ENCODE assay signal across 26 cellular contexts in the genomic region with DNA sequence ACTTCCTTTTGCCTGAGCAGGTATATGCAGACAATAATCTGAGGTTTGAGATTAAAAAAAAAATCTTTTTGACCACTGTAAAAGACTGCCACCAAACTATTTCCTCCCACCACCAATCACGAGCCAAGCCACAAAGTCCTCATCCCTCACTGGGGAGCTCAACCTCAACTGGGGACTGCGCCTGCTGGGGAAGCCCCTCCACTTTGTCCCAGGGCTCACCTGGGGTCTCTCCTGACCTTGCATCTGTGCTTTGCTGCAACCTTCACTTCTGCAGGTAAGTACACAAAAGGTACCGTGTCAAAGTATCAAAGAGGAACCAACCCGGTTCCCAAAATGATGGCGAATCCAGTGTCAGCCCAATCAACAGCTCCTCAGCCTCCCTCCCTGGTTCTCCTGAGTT. TPM values are rescaled to one million over a fixed set of nuclear protein-coding genes. Genes with fewer than 3 reads are reported as not detected.
A peak's percentile ranks its signal among the peaks of the same experiment; 100 is the strongest.
DNase-seq lines count a peak whose midpoint lies in the region; ATAC-seq, FAIRE-seq and TF ChIP-seq lines count a peak whose summit lies in the region.
"Had no signal": no experiment of that assay in that cellular context is flagged by ENCODE, and none has a peak within 500 bp of the region (broad histone marks: within the 10 kb centered on the region; RNA-seq: fewer than 3 reads in every experiment).

No MANE protein-coding gene starts in this region.

- H2BK12ac ChIP-seq in H1 (ENCODE audit: low read depth, low read length): no peak overlapping the region

- H3K4me1 ChIP-seq in BLaER1: peaks cover 51% of the 10 kb centered on the region
- peaks cover 0 to 9% (median 6%) of the 10 kb centered on the region in 4 experiments; a peak in 6 of 7 replicates for H3K4me1 ChIP-seq in H1 (replicated peaks in 1 of 4; ENCODE audit: control insufficient read depth in 3 of 4, insufficient read depth in 4 of 4, low read length in 3 of 4)
- no peaks in the 10 kb centered on the region for H3K4me1 ChIP-seq in upper lobe of right lung
- H3K4me1 ChIP-seq in right cardiac atrium (ENCODE audit: control insufficient read depth, insufficient read depth, low read length): no peaks in the 10 kb centered on the region
- H3K4me1 ChIP-seq in osteoblast (ENCODE audit: insufficient read depth, low read length): no peaks in the 10 kb centered on the region
- H3K4me1 ChIP-seq: A549, BE2C, HAP-1 had no signal

- peaks cover 20% of the 10 kb centered on the region for H3K4me1 Mint-ChIP-seq in T-helper 17 cell
- H3K4me1 Mint-ChIP-seq in type B pancreatic cell (ENCODE audit: unreplicated experiment): no peaks in the 10 kb centered on the region

- H3K14ac ChIP-seq in H1 (ENCODE audit: insufficient read length): no peak overlapping the region

- H3K4me3 ChIP-seq in BLaER1 (no peak overlapping the region), H1 (ENCODE audit: extremely low read depth in 1 of 4, insufficient read depth in 2 of 4, low read depth in 3 of 4, low read length in 4 of 4) (no peak overlapping the region), upper lobe of right lung (no peak overlapping the region), right cardiac atrium (ENCODE audit: low read length) (no peak overlapping the region), osteoblast (ENCODE audit: insufficient read depth, low read length) (no peak overlapping the region)
- H3K4me3 ChIP-seq: A549, GM12878, GM23338, HAP-1 had no signal

- H2BK15ac ChIP-seq in H1 (ENCODE audit: low read length): no peak overlapping the region

- TF ChIP-seq EP300 in H1 (IDR thresholded peaks at IDR 0.05; ENCODE audit: borderline replicate concordance in 1 of 2, low read depth in 2 of 2, low read length in 2 of 2): no peak

- H3K27me3 Mint-ChIP-seq in T-helper 17 cell (peaks cover 68% of the 10 kb centered on the region), type B pancreatic cell (peaks cover 36% of the 10 kb centered on the region)
- H3K27me3 Mint-ChIP-seq: CD4-positive, CD25-positive, alpha-beta regulatory T cell had no signal

- CTCF ChIA-PET in H1 (lab: Charles Lee; ENCODE audit: partially characterized antibody): interaction anchor here (0.6 to 2.1 kb wide), 4 partner anchors 15 to 205 kb away, joined by 3 to 6 read pairs (median 4); a partner anchor contains a TSS

- no peak overlapping the region for H4K91ac ChIP-seq in H1 (replicated peaks; ENCODE audit: insufficient read length, low read length)

- TF ChIP-seq POLR2A in H1 (IDR thresholded peaks at IDR 0.05; ENCODE audit: control extremely low read depth in 1 of 2, low read depth in 2 of 2, low read length in 2 of 2): no peak

- no peak overlapping the region for H2BK5ac ChIP-seq in H1 (ENCODE audit: low read depth, low read length)

- no peak overlapping the region for H2BK20ac ChIP-seq in H1 (ENCODE audit: low read length)

- WGBS in H1 (ENCODE audit: extremely low coverage in 1 of 2, insufficient coverage in 1 of 2, insufficient read length in 1 of 2, insufficient replicate concordance in 2 of 2, low coverage in 1 of 2, low lambda C conversion rate in 2 of 2, missing lambda C conversion rate in 1 of 2), 2 experiments: 87% methylated on average over 5 of the region's 5 CpGs; no CpG with 5 or more reads in 1 of the 2 experiments
- 82% methylated on average over 5 of the region's 5 CpGs for WGBS in right cardiac atrium

- TF ChIP-seq RAD21 in H1 (IDR thresholded peaks at IDR 0.05 in 1 of 2, conservative IDR thresholded peaks at IDR 0.05 in 1 of 2; ENCODE audit: low read depth in 2 of 2, low read length in 2 of 2): no peak

- H3K4me2 ChIP-seq in BLaER1 (peak overlapping the region; percentile 79), H1 (ENCODE audit: insufficient read depth in 1 of 2, low read depth in 2 of 2, low read length in 2 of 2) (no peak overlapping the region), osteoblast (ENCODE audit: insufficient read depth, low read length) (no peak overlapping the region)
- H3K4me2 ChIP-seq: A549, GM23338 had no signal

- ATAC-seq in T-helper 17 cell: no peak
- no peak for ATAC-seq in upper lobe of right lung
- ATAC-seq in right cardiac atrium: no peak
- ATAC-seq: A549; CD8-positive, alpha-beta T cell; GM12878; GM23338 had no signal

- H3K9me3 ChIP-seq in BLaER1: peaks cover 25% of the 10 kb centered on the region
- H3K9me3 ChIP-seq in T-helper 17 cell (ENCODE audit: control insufficient read depth, low read length, poor library complexity, severe bottlenecking): no peaks in the 10 kb centered on the region
- H3K9me3 ChIP-seq in H1 (ENCODE audit: insufficient read depth in 2 of 2, low read depth in 1 of 2, low read length in 1 of 2): no peaks in the 10 kb centered on the region
- H3K9me3 ChIP-seq in upper lobe of right lung: no peaks in the 10 kb centered on the region
- no peaks in the 10 kb centered on the region for H3K9me3 ChIP-seq in right cardiac atrium (ENCODE audit: control insufficient read depth, low read length)
- peaks cover 3% of the 10 kb centered on the region for H3K9me3 ChIP-seq in osteoblast (ENCODE audit: low read depth, low read length)
- H3K9me3 ChIP-seq: A549, BE2C, HAP-1 had no signal

- H3K18ac ChIP-seq in H1 (ENCODE audit: extremely low read depth, low read length): no peak overlapping the region

- no peaks in the 10 kb centered on the region for H3K27me3 ChIP-seq in BLaER1
- no peaks in the 10 kb centered on the region for H3K27me3 ChIP-seq in H1 (replicated peaks in 1 of 4; ENCODE audit: control insufficient read depth in 3 of 4, extremely low read depth in 1 of 4, insufficient read depth in 3 of 4, low read length in 3 of 4)
- peaks cover 20% of the 10 kb centered on the region for H3K27me3 ChIP-seq in upper lobe of right lung
- H3K27me3 ChIP-seq in right cardiac atrium (ENCODE audit: control insufficient read depth, insufficient read depth): no peaks in the 10 kb centered on the region
- H3K27me3 ChIP-seq in osteoblast (ENCODE audit: insufficient read depth, low read length): peaks cover 11% of the 10 kb centered on the region

- no peaks in the 10 kb centered on the region for H4K20me1 ChIP-seq in BLaER1
- H4K20me1 ChIP-seq in H1 (replicated peaks in 1 of 2; ENCODE audit: control insufficient read depth in 1 of 2, insufficient read depth in 2 of 2, low read length in 2 of 2): no peaks in the 10 kb centered on the region
- no peaks in the 10 kb centered on the region for H4K20me1 ChIP-seq in osteoblast (ENCODE audit: insufficient read depth, low read length)

- H3K9ac ChIP-seq in BLaER1: no peak overlapping the region
- H3K9ac ChIP-seq in H1 (replicated peaks in 1 of 4; ENCODE audit: extremely low read depth in 1 of 4, low read depth in 3 of 4, low read length in 3 of 4): no peak overlapping the region

- H3K56ac ChIP-seq in H1 (replicated peaks; ENCODE audit: insufficient read length, low read depth, low read length): no peak overlapping the region

- POLR2A ChIA-PET in H1 (lab: Charles Lee; ENCODE audit: partially characterized antibody): no interaction called here

- FAIRE-seq in H1 (lab: Jason Lieb, UNC): no peak
- FAIRE-seq: A549, GM12878, GM19239, H54 had no signal

- H2AK5ac ChIP-seq in H1 (ENCODE audit: low read depth, low read length): no peak overlapping the region

- H3K79me2 ChIP-seq in H1 (ENCODE audit: control insufficient read depth in 1 of 2, insufficient read depth in 2 of 2, low read length in 2 of 2) (no peaks in the 10 kb centered on the region), osteoblast (ENCODE audit: insufficient read depth, low read length) (no peaks in the 10 kb centered on the region)

- H3K23ac ChIP-seq in H1 (ENCODE audit: insufficient read length): no peak overlapping the region

- no peak overlapping the region for H2BK120ac ChIP-seq in H1 (replicated peaks; ENCODE audit: low read depth, low read length)

- H3K79me1 ChIP-seq in H1 (ENCODE audit: low read depth, low read length): no peaks in the 10 kb centered on the region

- H3K36me3 ChIP-seq in BLaER1 (no peaks in the 10 kb centered on the region), H1 (ENCODE audit: control insufficient read depth in 2 of 4, insufficient read depth in 4 of 4, low read length in 3 of 4) (no peaks in the 10 kb centered on the region), upper lobe of right lung (no peaks in the 10 kb centered on the region), osteoblast (ENCODE audit: insufficient read depth, low read length) (no peaks in the 10 kb centered on the region)
- H3K36me3 ChIP-seq: BE2C, HAP-1 had no signal

- no peak overlapping the region for H3K27ac Mint-ChIP-seq in T-helper 17 cell
- no peak overlapping the region for H3K27ac Mint-ChIP-seq in type B pancreatic cell
- H3K27ac Mint-ChIP-seq: CD4-positive, CD25-positive, alpha-beta regulatory T cell; CD8-positive, alpha-beta T cell; GM23338; HFFc6 had no signal

- no peak overlapping the region for H3K4ac ChIP-seq in H1 (replicated peaks; ENCODE audit: insufficient read length, low read depth, low read length)

- H3K27ac ChIP-seq in BLaER1 (no peak overlapping the region), H1 (ENCODE audit: low read depth, low read length) (no peak overlapping the region), upper lobe of right lung (no peak overlapping the region), right cardiac atrium (ENCODE audit: low read length) (no peak overlapping the region), osteoblast (ENCODE audit: low read depth, low read length) (no peak overlapping the region)
- H3K27ac ChIP-seq: A549, C4-2B had no signal

- H3K4me3 Mint-ChIP-seq in T-helper 17 cell (peak overlapping the region; percentile 21), type B pancreatic cell (no peak overlapping the region)
- H3K4me3 Mint-ChIP-seq: CD4-positive, CD25-positive, alpha-beta regulatory T cell; CD8-positive, alpha-beta T cell; GM23338; HFFc6 had no signal

- 0 out of 2 replicates have a peak overlapping the region, but pooled peaks have one; percentile 6 for H4K8ac ChIP-seq in H1 (ENCODE audit: extremely low read depth, insufficient read depth, low read length)

- H4K5ac ChIP-seq in H1 (ENCODE audit: insufficient read length, low read depth, low read length): no peak overlapping the region

- no peaks in the 10 kb centered on the region for H3K23me2 ChIP-seq in H1 (ENCODE audit: low read depth, low read length)

- DNase-seq in T-helper 17 cell: no peak
- no peak for DNase-seq in H1 (ENCODE audit: low read depth in 1 of 2, low spot score in 2 of 2)
- peak; percentile 32 for DNase-seq in upper lobe of right lung
- no peak for DNase-seq in right cardiac atrium
- DNase-seq in type B pancreatic cell (ENCODE audit: extremely low spot score, unreplicated experiment): no peak
- no peak for DNase-seq in osteoblast (ENCODE audit: insufficient read length, low spot score, missing footprints)
- DNase-seq: 8988T; ACHN; AML-193; BE2C; Caco-2; CD4-positive, CD25-positive, alpha-beta regulatory T cell; CD8-positive, alpha-beta T cell; DMS 273 treated with DMSO at 0.1 percent for 48 hours; DMS79; EL; GDM1; HFFc6 had no signal

- no peaks in the 10 kb centered on the region for H3K9me3 Mint-ChIP-seq in type B pancreatic cell
- H3K9me3 Mint-ChIP-seq: CD8-positive, alpha-beta T cell had no signal

- intact Hi-C loops in upper lobe of right lung (cut with DNase I): no loop called here
- intact Hi-C loops in right cardiac atrium (cut with DNase I): no loop called here

- TF ChIP-seq CTCF in H1 (IDR thresholded peaks at IDR 0.05; ENCODE audit: control extremely low read depth in 1 of 3, insufficient read depth in 1 of 3, low read depth in 1 of 3, low read length in 3 of 3): no peak
- TF ChIP-seq CTCF in upper lobe of right lung (IDR thresholded peaks at IDR 0.05): no peak
- TF ChIP-seq CTCF in type B pancreatic cell (conservative IDR thresholded peaks at IDR 0.05): no peak
- TF ChIP-seq CTCF in osteoblast (IDR thresholded peaks at IDR 0.05; ENCODE audit: extremely low read depth, low read depth, low read length): no peak

- H3K36me3 Mint-ChIP-seq in T-helper 17 cell (ENCODE audit: low read depth) (no peaks in the 10 kb centered on the region), type B pancreatic cell (no peaks in the 10 kb centered on the region)
- H3K36me3 Mint-ChIP-seq: CD4-positive, CD25-positive, alpha-beta regulatory T cell; CD8-positive, alpha-beta T cell had no signal

- H2AFZ ChIP-seq in H1 (ENCODE audit: low read length): no peak overlapping the region
- no peak overlapping the region for H2AFZ ChIP-seq in osteoblast (ENCODE audit: low read length)
- H2AFZ ChIP-seq: GM23338 had no signal

RNA-seq across cellular contexts. Expression of a gene that starts 35.5 kb away (rescaled TPM):
- total RNA-seq in T-helper 17 cell: not detected
- total RNA-seq in H1 (2021; fragmentation: NEBNext Ultra II Directional; extraction: Animal tissue kit (Norgen Biotek cat#: 25700)): not detected in 2 replicates
- polyA plus RNA-seq in H1 (2011; rRNA removed): 0.03 and 0.06 TPM in 2 replicates
- polyA plus RNA-seq in H1 (2011; cell fraction: cytosol; rRNA removed): 0.10 TPM
- polyA plus RNA-seq in H1 (2011; cell fraction: nucleus; rRNA removed): 0.07 TPM
- not detected in 4 replicates for polyA plus RNA-seq in H1 (2012, experiment 1 of 2)
- not detected for polyA plus RNA-seq in H1 (2012, experiment 2 of 2)
- polyA plus RNA-seq in H1 (2013, experiment 1 of 2): not detected
- polyA plus RNA-seq in H1 (2013, experiment 2 of 2): not detected
- not detected in 2 replicates for polyA minus RNA-seq in H1 (2011; rRNA and poly(A)+ RNA removed)
- polyA minus RNA-seq in H1 (2011; cell fraction: cytosol; rRNA and poly(A)+ RNA removed): not detected
- polyA minus RNA-seq in H1 (2011; cell fraction: nucleus; rRNA and poly(A)+ RNA removed): not detected
- total RNA-seq in upper lobe of right lung: not detected
- total RNA-seq in right cardiac atrium: not detected
- polyA plus RNA-seq in right cardiac atrium: not detected
- total RNA-seq in type B pancreatic cell (ENCODE audit: low replicate concordance): not detected in 2 replicates
- total RNA-seq in osteoblast: not detected in 2 replicates
- total RNA-seq: Caco-2; CD4-positive, CD25-positive, alpha-beta regulatory T cell; CD8-positive, alpha-beta T cell; GM12878; HFFc6 had no signal
- polyA plus RNA-seq: A549; CD4-positive, CD25-positive, alpha-beta regulatory T cell; GM12878 had no signal

RNA-seq across cellular contexts. Expression of a gene that starts 47.8 kb away (rescaled TPM):
- total RNA-seq in T-helper 17 cell (not detected), upper lobe of right lung (4.6 TPM), right cardiac atrium (1 to 10 TPM; 1.7 to 3.3 (median 2.6) TPM), type B pancreatic cell (ENCODE audit: low replicate concordance) (23.6 and 28.9 TPM in 2 replicates), osteoblast (1.1 and 2.4 TPM in 2 replicates)
- total RNA-seq in H1 (2021; fragmentation: NEBNext Ultra II Directional; extraction: Animal tissue kit (Norgen Biotek cat#: 25700)): 1.9 and 2.7 TPM in 2 replicates
- polyA plus RNA-seq in H1 (2011; rRNA removed) (2.6 and 3.3 TPM in 2 replicates), right cardiac atrium (0.95 TPM)
- polyA plus RNA-seq in H1 (2011; cell fraction: cytosol; rRNA removed): 2.9 TPM
- polyA plus RNA-seq in H1 (2011; cell fraction: nucleus; rRNA removed): 2.2 TPM
- 2.5 to 3.9 TPM (median 3.6 TPM) in 4 replicates for polyA plus RNA-seq in H1 (2012, experiment 1 of 2)
- 3.7 TPM for polyA plus RNA-seq in H1 (2012, experiment 2 of 2)
- polyA plus RNA-seq in H1 (2013, experiment 1 of 2): 3.5 TPM
- polyA plus RNA-seq in H1 (2013, experiment 2 of 2): 2.7 TPM
- polyA minus RNA-seq in H1 (2011; rRNA and poly(A)+ RNA removed): 2.3 and 2.5 TPM in 2 replicates
- not detected for polyA minus RNA-seq in H1 (2011; cell fraction: cytosol; rRNA and poly(A)+ RNA removed)
- polyA minus RNA-seq in H1 (2011; cell fraction: nucleus; rRNA and poly(A)+ RNA removed): 0.50 TPM
- total RNA-seq: Caco-2; CD4-positive, CD25-positive, alpha-beta regulatory T cell; CD8-positive, alpha-beta T cell; GM12878 had no signal
- polyA plus RNA-seq: CD4-positive, CD25-positive, alpha-beta regulatory T cell; GM12878 had no signal

RNA-seq across cellular contexts. Expression of a gene that starts 55.7 kb away (rescaled TPM):
- total RNA-seq in T-helper 17 cell (10 to 100 TPM in 1 of 2 donors, 1 to 10 TPM in 1; 7.4 to 10.5 TPM), upper lobe of right lung (7.3 TPM), right cardiac atrium (1 to 10 TPM; 6.7 to 8.6 (median 7.8) TPM), type B pancreatic cell (ENCODE audit: low replicate concordance) (9.8 and 11.1 TPM in 2 replicates), osteoblast (9.8 and 10.3 TPM in 2 replicates)
- 10.2 and 12.7 TPM in 2 replicates for total RNA-seq in H1 (2021; fragmentation: NEBNext Ultra II Directional; extraction: Animal tissue kit (Norgen Biotek cat#: 25700))
- polyA plus RNA-seq in H1 (2011; rRNA removed) (2.4 and 3.3 TPM in 2 replicates), right cardiac atrium (6.8 TPM)
- polyA plus RNA-seq in H1 (2011; cell fraction: cytosol; rRNA removed): 5.6 TPM
- polyA plus RNA-seq in H1 (2011; cell fraction: nucleus; rRNA removed): 9.6 TPM
- 8.1 to 11.0 TPM (median 9.8 TPM) in 4 replicates for polyA plus RNA-seq in H1 (2012, experiment 1 of 2)
- polyA plus RNA-seq in H1 (2012, experiment 2 of 2): 0.64 TPM
- 7.0 TPM for polyA plus RNA-seq in H1 (2013, experiment 1 of 2)
- 6.4 TPM for polyA plus RNA-seq in H1 (2013, experiment 2 of 2)
- 8.3 and 11.6 TPM in 2 replicates for polyA minus RNA-seq in H1 (2011; rRNA and poly(A)+ RNA removed)
- polyA minus RNA-seq in H1 (2011; cell fraction: cytosol; rRNA and poly(A)+ RNA removed): 3.3 TPM
- 14.8 TPM for polyA minus RNA-seq in H1 (2011; cell fraction: nucleus; rRNA and poly(A)+ RNA removed)
